14 cellular contexts compared by ENCODE assay signal in the genomic region with DNA sequence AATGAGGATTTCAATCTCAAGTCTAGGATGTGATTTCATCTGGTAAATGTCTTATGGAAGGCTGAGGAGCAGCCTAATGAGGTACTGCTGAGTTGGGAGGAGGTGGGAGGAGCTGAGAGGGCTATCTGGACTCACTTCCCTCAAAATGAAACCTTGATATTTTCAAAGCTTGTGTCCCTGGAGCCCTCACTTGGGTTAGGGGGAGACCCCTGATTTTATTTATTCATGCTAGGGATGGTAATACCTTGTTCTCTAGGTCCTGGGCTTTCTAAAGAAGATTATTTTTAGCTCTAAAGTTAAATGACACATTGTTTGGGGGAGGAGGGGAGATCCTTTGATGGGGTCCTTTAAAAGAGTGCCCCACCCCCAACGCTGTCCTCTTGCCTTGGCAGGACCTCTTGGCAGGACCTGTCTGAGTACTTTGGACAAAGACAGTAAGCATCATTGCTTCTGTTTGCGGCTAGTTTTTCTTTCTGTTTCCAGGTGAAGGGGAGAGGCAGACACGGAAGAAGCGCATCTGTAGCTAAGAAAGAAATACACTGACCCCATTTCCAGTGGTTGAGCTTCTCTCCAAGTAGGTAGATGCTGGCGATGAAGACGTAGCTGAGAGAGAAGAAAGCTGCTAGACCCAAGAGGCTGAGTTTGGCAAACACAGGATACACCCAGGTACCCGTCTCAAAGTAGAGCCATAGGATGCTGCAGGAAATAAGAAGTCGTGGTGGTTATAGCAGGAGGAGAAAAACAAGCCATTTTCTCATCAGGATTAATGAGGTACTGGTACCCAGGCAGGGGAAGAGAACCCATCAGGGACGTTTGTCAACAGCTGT.
DNase-seq lines count a peak whose midpoint lies in the region; ATAC-seq lines count a peak whose summit lies in the region.
"Had no signal": no experiment of that assay in that cellular context is flagged by ENCODE, and none has a peak within 500 bp of the region (broad histone marks: within the 10 kb centered on the region; RNA-seq: fewer than 3 reads in every experiment).

No MANE protein-coding gene starts in this region.

- ATAC-seq in GM21723 (IDR thresholded peaks at IDR 0.05; ENCODE audit: unreplicated experiment): peak; percentile 54
- no peak for ATAC-seq in stimulated activated effector memory CD8-positive, alpha-beta T cell treated with anti-CD3 and anti-CD28 coated beads, Interleukin-12 subunit alpha, Interleukin-12 subunit beta, amount 100 ng/mL, for 72 hours
- no peak for ATAC-seq in GM21360 (IDR thresholded peaks at IDR 0.05; ENCODE audit: unreplicated experiment)
- ATAC-seq: A549, Panc1 had no signal

- peaks cover 72% of the 10 kb centered on the region for H3K4me1 Mint-ChIP-seq in activated T-cell treated with anti-CD3 and anti-CD28 coated beads, Interleukin-2, amount 50 U/mL, for 24 hours (ENCODE audit: low read depth)
- peaks cover 23% of the 10 kb centered on the region for H3K4me1 Mint-ChIP-seq in T-helper 2 cell treated with Interferon-gamma antibody and Interleukin-4, amounts not matched to agents 5 μg/mL and 100 μg/mL, for 36 hours (ENCODE audit: low read depth)
- H3K4me1 Mint-ChIP-seq in stimulated activated effector memory CD8-positive, alpha-beta T cell treated with anti-CD3 and anti-CD28 coated beads, Interleukin-12 subunit alpha, Interleukin-12 subunit beta, amount 100 ng/mL, for 72 hours: peaks cover 25% of the 10 kb centered on the region

- peak overlapping the region; percentile 61 for H3K4me3 Mint-ChIP-seq in activated T-cell treated with anti-CD3 and anti-CD28 coated beads, Interleukin-2, amount 50 U/mL, for 24 hours
- peak overlapping the region; percentile 38 for H3K4me3 Mint-ChIP-seq in T-helper 2 cell treated with Interferon-gamma antibody and Interleukin-4, amounts not matched to agents 5 μg/mL and 100 μg/mL, for 36 hours
- H3K4me3 Mint-ChIP-seq in stimulated activated effector memory CD8-positive, alpha-beta T cell treated with anti-CD3 and anti-CD28 coated beads, Interleukin-12 subunit alpha, Interleukin-12 subunit beta, amount 100 ng/mL, for 72 hours: peak overlapping the region; percentile 56

- no peak for DNase-seq in activated T-cell treated with anti-CD3 and anti-CD28 coated beads, Interleukin-2, amount 50 U/mL, for 24 hours
- no peak for DNase-seq in activated T-cell treated with anti-CD3 and anti-CD28 coated beads for 4 hours
- no peak for DNase-seq in T-helper 2 cell treated with Interferon-gamma antibody and Interleukin-4, amounts not matched to agents 5 μg/mL and 100 μg/mL, for 36 hours (ENCODE audit: low spot score)
- no peak for DNase-seq in stimulated activated effector memory CD8-positive, alpha-beta T cell treated with anti-CD3 and anti-CD28 coated beads, Interleukin-12 subunit alpha, Interleukin-12 subunit beta, amount 100 ng/mL, for 72 hours (ENCODE audit: low spot score in 2 of 2)
- DNase-seq in NK-92 (lab: John Stamatoyannopoulos, UW; ENCODE audit: unreplicated experiment): no peak
- no peak for DNase-seq in NCI-H748 (lab: John Stamatoyannopoulos, UW; ENCODE audit: unreplicated experiment)
- DNase-seq: aorta; NCI-H345; stimulated activated CD4-positive, alpha-beta T cell treated with anti-CD3 and anti-CD28 coated beads, Interleukin-1b, Interleukin-23, amount 100 ng/mL, for 48 hours; uterus had no signal

- H3K36me3 Mint-ChIP-seq in activated T-cell treated with anti-CD3 and anti-CD28 coated beads, Interleukin-2, amount 50 U/mL, for 24 hours (ENCODE audit: low read depth): peaks cover 77% of the 10 kb centered on the region
- H3K36me3 Mint-ChIP-seq in T-helper 2 cell treated with Interferon-gamma antibody and Interleukin-4, amounts not matched to agents 5 μg/mL and 100 μg/mL, for 36 hours (ENCODE audit: low read depth): no peaks in the 10 kb centered on the region
- peaks cover 50% of the 10 kb centered on the region for H3K36me3 Mint-ChIP-seq in stimulated activated effector memory CD8-positive, alpha-beta T cell treated with anti-CD3 and anti-CD28 coated beads, Interleukin-12 subunit alpha, Interleukin-12 subunit beta, amount 100 ng/mL, for 72 hours

- H3K9me3 Mint-ChIP-seq in activated T-cell treated with anti-CD3 and anti-CD28 coated beads, Interleukin-2, amount 50 U/mL, for 24 hours: peaks cover 4% of the 10 kb centered on the region
- H3K9me3 Mint-ChIP-seq in T-helper 2 cell treated with Interferon-gamma antibody and Interleukin-4, amounts not matched to agents 5 μg/mL and 100 μg/mL, for 36 hours: no peaks in the 10 kb centered on the region
- H3K9me3 Mint-ChIP-seq in stimulated activated effector memory CD8-positive, alpha-beta T cell treated with anti-CD3 and anti-CD28 coated beads, Interleukin-12 subunit alpha, Interleukin-12 subunit beta, amount 100 ng/mL, for 72 hours: peaks cover 3% of the 10 kb centered on the region

- no peaks in the 10 kb centered on the region for H3K27me3 Mint-ChIP-seq in activated T-cell treated with anti-CD3 and anti-CD28 coated beads, Interleukin-2, amount 50 U/mL, for 24 hours
- peaks cover 3% of the 10 kb centered on the region for H3K27me3 Mint-ChIP-seq in T-helper 2 cell treated with Interferon-gamma antibody and Interleukin-4, amounts not matched to agents 5 μg/mL and 100 μg/mL, for 36 hours (ENCODE audit: low read depth)

- peak overlapping the region; percentile 76 for H3K27ac Mint-ChIP-seq in activated T-cell treated with anti-CD3 and anti-CD28 coated beads, Interleukin-2, amount 50 U/mL, for 24 hours
- no peak overlapping the region for H3K27ac Mint-ChIP-seq in T-helper 2 cell treated with Interferon-gamma antibody and Interleukin-4, amounts not matched to agents 5 μg/mL and 100 μg/mL, for 36 hours
- H3K27ac Mint-ChIP-seq in stimulated activated effector memory CD8-positive, alpha-beta T cell treated with anti-CD3 and anti-CD28 coated beads, Interleukin-12 subunit alpha, Interleukin-12 subunit beta, amount 100 ng/mL, for 72 hours: peak overlapping the region; percentile 82
